Comparison of ENCODE assay signal across 10 cellular contexts in genomic region chr22:38699143-38699542, GRCh38. TPM values are rescaled to one million over a fixed set of nuclear protein-coding genes. Genes with fewer than 3 reads are reported as not detected.
A peak's percentile ranks its signal among the peaks of the same experiment; 100 is the strongest.
DNase-seq lines count a peak whose midpoint lies in the region; ATAC-seq and TF ChIP-seq lines count a peak whose summit lies in the region.
"Had no signal": no experiment of that assay in that cellular context is flagged by ENCODE, and none has a peak within 500 bp of the region (broad histone marks: within the 10 kb centered on the region; RNA-seq: fewer than 3 reads in every experiment).

No MANE protein-coding gene starts in this region.

- peaks cover 57% of the 10 kb centered on the region for H3K4me1 Mint-ChIP-seq in activated CD4-positive, alpha-beta T cell treated with anti-CD3 and anti-CD28 coated beads for 36 hours

- H3K9me3 Mint-ChIP-seq in activated CD4-positive, alpha-beta T cell treated with anti-CD3 and anti-CD28 coated beads for 36 hours (ENCODE audit: low read depth), result no peaks in the 10 kb centered on the region

- no peak for TF ChIP-seq CTCF in thoracic aorta (IDR thresholded peaks at IDR 0.05)

- DNase-seq in activated CD4-positive, alpha-beta T cell treated with anti-CD3 and anti-CD28 coated beads for 36 hours, result no peak
- DNase-seq in activated CD4-positive, alpha-beta T cell treated with anti-CD3 and anti-CD28 coated beads, Interleukin-2, amount 50 U/mL, for 4 hours, result no peak
- DNase-seq in adipocyte (ENCODE audit: low read depth) (no peak), thoracic aorta (ENCODE audit: low spot score) (no peak)
- DNase-seq: activated effector memory CD4-positive, alpha-beta T cell treated with Interleukin-2 at 50 U/mL for 16 hours; AML-193 had no signal

- POLR2A ChIA-PET in activated CD4-positive, alpha-beta T cell treated with anti-CD3 and anti-CD28 coated beads for 36 hours (lab: Charles Lee), result interaction anchor here (0.8 to 2.2 kb wide), 2 partner anchors 15 to 17 kb away, joined by 3 to 13 read pairs; partner anchors contain the start of gene TOMM22

- peak overlapping the region; percentile 92 for H3K9ac ChIP-seq in adipocyte (ENCODE audit: low read length)

- H3K27me3 ChIP-seq in adipocyte (replicated peaks; ENCODE audit: control insufficient read depth, insufficient read depth, low read length) (no peaks in the 10 kb centered on the region), layer of hippocampus (ENCODE audit: control insufficient read depth, insufficient read depth, low read length) (no peaks in the 10 kb centered on the region), thoracic aorta (replicated peaks; ENCODE audit: insufficient read depth) (no peaks in the 10 kb centered on the region)

- H3K36me3 ChIP-seq in adipocyte (ENCODE audit: control insufficient read depth, insufficient read depth, low read length, severe bottlenecking), result no peaks in the 10 kb centered on the region
- peaks cover 2% of the 10 kb centered on the region for H3K36me3 ChIP-seq in thoracic aorta

- H3K4me3 Mint-ChIP-seq in activated CD4-positive, alpha-beta T cell treated with anti-CD3 and anti-CD28 coated beads for 36 hours, result peak overlapping the region; percentile 95

- intact Hi-C loops in activated CD4-positive, alpha-beta T cell treated with anti-CD3 and anti-CD28 coated beads for 36 hours (cut with DNase I, micrococcal nuclease), result no loop called here

- H3K9me3 ChIP-seq in adipocyte (ENCODE audit: control insufficient read depth, low read length) (no peaks in the 10 kb centered on the region), thoracic aorta (no peaks in the 10 kb centered on the region)

- peak overlapping the region; percentile 93 for H3K4me3 ChIP-seq in adipocyte (ENCODE audit: low read length)
- H3K4me3 ChIP-seq in thoracic aorta, result peak overlapping the region; percentile 91

- H3K4me1 ChIP-seq in adipocyte (ENCODE audit: control insufficient read depth, insufficient read depth, low read length) (peaks cover 43% of the 10 kb centered on the region), thoracic aorta (ENCODE audit: control insufficient read depth in 1 of 2, low read depth in 2 of 2) (peaks cover 33 to 60% of the 10 kb centered on the region in 2 donors)

- no peaks in the 10 kb centered on the region for H3K27me3 Mint-ChIP-seq in activated CD4-positive, alpha-beta T cell treated with anti-CD3 and anti-CD28 coated beads for 36 hours

- CTCF ChIA-PET in activated CD4-positive, alpha-beta T cell treated with anti-CD3 and anti-CD28 coated beads for 36 hours (lab: Charles Lee), result interaction anchor here (0.6 to 3.4 kb wide), 6 partner anchors 17 to 493 kb away, joined by 3 to 34 read pairs (median 3); partner anchors contain the start of gene TOMM22

- H3K27ac Mint-ChIP-seq in activated CD4-positive, alpha-beta T cell treated with anti-CD3 and anti-CD28 coated beads for 36 hours, result peak overlapping the region; percentile 95

- H3K27ac ChIP-seq in layer of hippocampus (ENCODE audit: low read depth, low read length) (peak overlapping the region; percentile 69), thoracic aorta (peak overlapping the region; percentile 96)

- H3K36me3 Mint-ChIP-seq in activated CD4-positive, alpha-beta T cell treated with anti-CD3 and anti-CD28 coated beads for 36 hours (ENCODE audit: low read depth), result peaks cover 45% of the 10 kb centered on the region

- no peak for ATAC-seq in activated CD4-positive, alpha-beta T cell treated with anti-CD3 and anti-CD28 coated beads for 36 hours
- ATAC-seq in thoracic aorta (ENCODE audit: insufficient number of reproducible peaks, low FRiP score, low read depth), result no peak
- ATAC-seq in GM21619 (IDR thresholded peaks at IDR 0.05; ENCODE audit: unreplicated experiment), result no peak
- no peak for ATAC-seq in HG02870 (IDR thresholded peaks at IDR 0.05; ENCODE audit: unreplicated experiment)
- no peak for ATAC-seq in GM21390 (IDR thresholded peaks at IDR 0.05; ENCODE audit: unreplicated experiment)

RNA-seq across cellular contexts. Expression of gene JOSD1, which starts 1.6 kb away (rescaled TPM):
- 10 to 100 TPM; 68.0 to 77.7 TPM for total RNA-seq in activated CD4-positive, alpha-beta T cell treated with anti-CD3 and anti-CD28 coated beads for 36 hours
- 10 to 100 TPM; 45.6 to 83.9 TPM for total RNA-seq in thoracic aorta

RNA-seq across cellular contexts. Expression of gene GTPBP1, which starts 6.6 kb away (rescaled TPM):
- total RNA-seq in activated CD4-positive, alpha-beta T cell treated with anti-CD3 and anti-CD28 coated beads for 36 hours, result 10 to 100 TPM; 88.6 to 92.8 TPM
- 10 to 100 TPM; 42.9 to 73.5 TPM for total RNA-seq in thoracic aorta

RNA-seq across cellular contexts. Expression of gene TOMM22, which starts 17.4 kb away (rescaled TPM):
- total RNA-seq in activated CD4-positive, alpha-beta T cell treated with anti-CD3 and anti-CD28 coated beads for 36 hours, result 100 to 1,000 TPM; 146 to 155 TPM
- total RNA-seq in thoracic aorta, result 10 to 100 TPM; 16.1 to 35.8 TPM

RNA-seq across cellular contexts. Expression of gene CBY1, which starts 42.7 kb away (rescaled TPM):
- total RNA-seq in activated CD4-positive, alpha-beta T cell treated with anti-CD3 and anti-CD28 coated beads for 36 hours, result 10 to 100 TPM in 1 of 2 experiments, 1 to 10 TPM in 1; 9.8 to 11.6 TPM
- total RNA-seq in thoracic aorta, result 10 to 100 TPM; 13.8 TPM

RNA-seq across cellular contexts. Expression of gene FAM227A, which starts 43.0 kb away (rescaled TPM):
- under 1 TPM; 0.30 to 0.63 TPM for total RNA-seq in activated CD4-positive, alpha-beta T cell treated with anti-CD3 and anti-CD28 coated beads for 36 hours
- total RNA-seq in thoracic aorta, result 1 to 10 TPM in 1 of 2 donors, under 1 TPM in 1; 0.71 to 1.9 TPM

Comparison
In these comparisons a context has a peak if more than half of its experiments do, and no peak if none do; other contexts are left out.
1. RNA of gene TOMM22, which starts 17.4 kb away (total RNA-seq): 146 to 155 TPM in activated CD4-positive, alpha-beta T cell treated with anti-CD3 and anti-CD28 coated beads for 36 hours; 16.1 to 35.8 TPM in thoracic aorta; every median in the first group is over 4 times any median in the second.